In the genomic region with DNA sequence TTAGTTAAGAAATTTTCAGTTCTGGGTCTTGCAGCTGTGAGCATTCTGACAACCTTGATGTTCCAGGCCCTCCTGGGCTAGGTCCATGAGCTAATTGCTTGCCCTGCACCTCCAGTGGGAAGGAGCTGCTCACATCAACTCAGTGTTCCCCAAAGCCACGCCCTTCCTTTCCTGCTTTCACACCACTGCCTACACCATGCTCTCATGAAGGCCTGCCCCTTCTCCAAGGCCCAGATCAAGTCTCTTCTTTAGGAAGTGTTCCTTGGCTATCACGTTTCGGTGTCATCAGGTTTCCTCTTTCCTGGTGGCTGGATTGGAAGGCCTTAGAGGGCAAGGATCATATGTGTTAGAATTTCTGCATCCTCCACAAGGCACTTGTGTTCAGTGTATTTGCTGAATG, we compare ENCODE assay signal across 17 cellular contexts. TPM values are rescaled to one million over a fixed set of nuclear protein-coding genes. Genes with fewer than 3 reads are reported as not detected.
DNase-seq lines count a peak whose midpoint lies in the region; ATAC-seq and TF ChIP-seq lines count a peak whose summit lies in the region.
"Had no signal": no experiment of that assay in that cellular context is flagged by ENCODE, and none has a peak within 500 bp of the region (broad histone marks: within the 10 kb centered on the region; RNA-seq: fewer than 3 reads in every experiment).

No MANE protein-coding gene starts in this region.

- H3K4me3 Mint-ChIP-seq in stimulated activated naive CD8-positive, alpha-beta T cell treated with anti-CD3 and anti-CD28 coated beads, Interleukin-15, Interleukin-2, amounts not matched to agents 100 ng/mL and 50 ng/mL, for 24 hours = no peak overlapping the region
- H3K4me3 Mint-ChIP-seq in activated CD4-positive, alpha-beta memory T cell treated with anti-CD3 and anti-CD28 coated beads for 36 hours = no peak overlapping the region

- peaks cover 41% of the 10 kb centered on the region for H3K4me1 Mint-ChIP-seq in stimulated activated naive CD8-positive, alpha-beta T cell treated with anti-CD3 and anti-CD28 coated beads, Interleukin-15, Interleukin-2, amounts not matched to agents 100 ng/mL and 50 ng/mL, for 24 hours (ENCODE audit: low read depth)
- peaks cover 40% of the 10 kb centered on the region for H3K4me1 Mint-ChIP-seq in activated CD4-positive, alpha-beta memory T cell treated with anti-CD3 and anti-CD28 coated beads for 36 hours (ENCODE audit: low read depth)

- CTCF ChIA-PET in activated CD4-positive, alpha-beta memory T cell treated with anti-CD3 and anti-CD28 coated beads for 36 hours (lab: Charles Lee) = no interaction called here

- no peak overlapping the region for H3K4me3 ChIP-seq in right lobe of liver
- H3K4me3 ChIP-seq: esophagus squamous epithelium, prostate gland had no signal

- intact Hi-C loops in activated CD4-positive, alpha-beta memory T cell treated with anti-CD3 and anti-CD28 coated beads for 36 hours (cut with micrococcal nuclease) = no loop called here
- intact Hi-C loops in right lobe of liver (cut with DNase I) = no loop called here

- H3K36me3 ChIP-seq in right lobe of liver = peaks cover 0 to 6% (median 1%) of the 10 kb centered on the region in 4 donors
- H3K36me3 ChIP-seq: prostate gland had no signal

- POLR2A ChIA-PET in activated CD4-positive, alpha-beta memory T cell treated with anti-CD3 and anti-CD28 coated beads for 36 hours (lab: Charles Lee) = interaction anchor here (1.3 kb wide), 1 partner anchor 39 kb away, joined by 5 read pairs; a partner anchor contains a TSS

- no peaks in the 10 kb centered on the region for H3K27me3 Mint-ChIP-seq in stimulated activated naive CD8-positive, alpha-beta T cell treated with anti-CD3 and anti-CD28 coated beads, Interleukin-15, Interleukin-2, amounts not matched to agents 100 ng/mL and 50 ng/mL, for 24 hours
- no peaks in the 10 kb centered on the region for H3K27me3 Mint-ChIP-seq in activated CD4-positive, alpha-beta memory T cell treated with anti-CD3 and anti-CD28 coated beads for 36 hours
- H3K27me3 Mint-ChIP-seq: IgD-negative memory B cell; stimulated activated naive B cell treated with anti-CD40 and anti-IgM and Interleukin-4, amounts not matched to agents 10 μg/mL and 1 μg/mL and 100 μg/mL, for 72 hours had no signal

- no peak for TF ChIP-seq POLR2A in right lobe of liver (IDR thresholded peaks at IDR 0.05)

- no peaks in the 10 kb centered on the region for H3K9me3 ChIP-seq in right lobe of liver
- H3K9me3 ChIP-seq: esophagus squamous epithelium, prostate gland had no signal

- H3K27me3 ChIP-seq in right lobe of liver = no peaks in the 10 kb centered on the region
- H3K27me3 ChIP-seq: esophagus squamous epithelium had no signal

- H3K4me1 ChIP-seq in right lobe of liver = peaks cover 0 to 18% (median 2%) of the 10 kb centered on the region in 4 donors
- H3K4me1 ChIP-seq: prostate gland had no signal

- no peak for ATAC-seq in stimulated activated naive CD8-positive, alpha-beta T cell treated with anti-CD3 and anti-CD28 coated beads, Interleukin-15, Interleukin-2, amounts not matched to agents 100 U/mL and 50 U/mL, for 24 hours
- ATAC-seq in right lobe of liver (peak; percentile 20 to 41 (median 25)), GM19455 (IDR thresholded peaks at IDR 0.05; ENCODE audit: unreplicated experiment) (no peak), SK-N-SH treated with all-trans-retinoic acid at 6 μM for 48 hours (no peak)
- ATAC-seq: stimulated activated naive B cell treated with anti-CD40 and anti-IgM and Interleukin-4, amounts not matched to agents 10 μg/mL and 1 μg/mL and 100 μg/mL, for 72 hours had no signal

- TF ChIP-seq CTCF in right lobe of liver (IDR thresholded peaks at IDR 0.05) = no peak

- DNase-seq in stimulated activated naive CD8-positive, alpha-beta T cell treated with anti-CD3 and anti-CD28 coated beads, Interleukin-15, Interleukin-2, amounts not matched to agents 100 U/mL and 50 U/mL, for 24 hours = no peak
- DNase-seq in activated CD4-positive, alpha-beta memory T cell treated with anti-CD3 and anti-CD28 coated beads for 36 hours = no peak
- no peak for DNase-seq in right lobe of liver
- DNase-seq in ACHN = no peak
- no peak for DNase-seq in NCI-H748 treated with DMSO at 0.1 percent for 48 hours (lab: John Stamatoyannopoulos, UW)
- DNase-seq: AML-193; cerebellar nuclear complex; esophagus squamous epithelium; HCEC 1CT; NCI-H187 treated with DMSO at 0.1 percent for 48 hours; stimulated activated CD4-positive, alpha-beta T cell treated with anti-CD3 and anti-CD28 coated beads, Interleukin-2, amount 100 ng/mL, for 24 hours; stimulated activated naive B cell treated with anti-CD40 and anti-IgM and Interleukin-4, amounts not matched to agents 10 μg/mL and 1 μg/mL and 100 μg/mL, for 72 hours had no signal

- no peaks in the 10 kb centered on the region for H3K9me3 Mint-ChIP-seq in stimulated activated naive CD8-positive, alpha-beta T cell treated with anti-CD3 and anti-CD28 coated beads, Interleukin-15, Interleukin-2, amounts not matched to agents 100 ng/mL and 50 ng/mL, for 24 hours
- H3K9me3 Mint-ChIP-seq in activated CD4-positive, alpha-beta memory T cell treated with anti-CD3 and anti-CD28 coated beads for 36 hours = no peaks in the 10 kb centered on the region
- H3K9me3 Mint-ChIP-seq: IgD-negative memory B cell had no signal

- WGBS in right lobe of liver (ENCODE audit: insufficient coverage, low coverage, low lambda C conversion rate, missing lambda C conversion rate) = 84% methylated on average over 3 of the region's 3 CpGs

- H3K36me3 Mint-ChIP-seq in stimulated activated naive CD8-positive, alpha-beta T cell treated with anti-CD3 and anti-CD28 coated beads, Interleukin-15, Interleukin-2, amounts not matched to agents 100 ng/mL and 50 ng/mL, for 24 hours (ENCODE audit: low read depth) = peaks cover 14% of the 10 kb centered on the region
- peaks cover 3% of the 10 kb centered on the region for H3K36me3 Mint-ChIP-seq in activated CD4-positive, alpha-beta memory T cell treated with anti-CD3 and anti-CD28 coated beads for 36 hours

- in situ Hi-C loops in ACHN (cut with HindIII; ENCODE audit: low pct_ligation_motif_present, low pct_unique_long_range_greater_than_20kb, low sequenced_read_pairs) = no loop called here

- no peak overlapping the region for H3K27ac ChIP-seq in right lobe of liver
- H3K27ac ChIP-seq: prostate gland had no signal

- peak overlapping the region; percentile 9 for H3K27ac Mint-ChIP-seq in stimulated activated naive CD8-positive, alpha-beta T cell treated with anti-CD3 and anti-CD28 coated beads, Interleukin-15, Interleukin-2, amounts not matched to agents 100 ng/mL and 50 ng/mL, for 24 hours
- peak overlapping the region; percentile 26 for H3K27ac Mint-ChIP-seq in activated CD4-positive, alpha-beta memory T cell treated with anti-CD3 and anti-CD28 coated beads for 36 hours

TF ChIP-seq in SK-N-SH treated with all-trans-retinoic acid at 6 μM for 48 hours, 23 proteins besides CTCF, POLR2A, EP300 and RAD21:
- TF ChIP-seq SNAI2 (CRISPR knock-in tag; IDR thresholded peaks at IDR 0.05) (no peak), ISL1 (CRISPR knock-in tag; IDR thresholded peaks at IDR 0.05) (no peak), ZNF8 (CRISPR knock-in tag; IDR thresholded peaks at IDR 0.05) (no peak), ZC3H10 (CRISPR knock-in tag; IDR thresholded peaks at IDR 0.05) (no peak), TOX (CRISPR knock-in tag; IDR thresholded peaks at IDR 0.05; ENCODE audit: borderline replicate concordance) (no peak), ESRRG (CRISPR knock-in tag; IDR thresholded peaks at IDR 0.05) (no peak), ZFP30 (CRISPR knock-in tag; IDR thresholded peaks at IDR 0.05) (no peak), OSR1 (CRISPR knock-in tag; IDR thresholded peaks at IDR 0.05) (no peak)
- TF ChIP-seq, protein P1, sequence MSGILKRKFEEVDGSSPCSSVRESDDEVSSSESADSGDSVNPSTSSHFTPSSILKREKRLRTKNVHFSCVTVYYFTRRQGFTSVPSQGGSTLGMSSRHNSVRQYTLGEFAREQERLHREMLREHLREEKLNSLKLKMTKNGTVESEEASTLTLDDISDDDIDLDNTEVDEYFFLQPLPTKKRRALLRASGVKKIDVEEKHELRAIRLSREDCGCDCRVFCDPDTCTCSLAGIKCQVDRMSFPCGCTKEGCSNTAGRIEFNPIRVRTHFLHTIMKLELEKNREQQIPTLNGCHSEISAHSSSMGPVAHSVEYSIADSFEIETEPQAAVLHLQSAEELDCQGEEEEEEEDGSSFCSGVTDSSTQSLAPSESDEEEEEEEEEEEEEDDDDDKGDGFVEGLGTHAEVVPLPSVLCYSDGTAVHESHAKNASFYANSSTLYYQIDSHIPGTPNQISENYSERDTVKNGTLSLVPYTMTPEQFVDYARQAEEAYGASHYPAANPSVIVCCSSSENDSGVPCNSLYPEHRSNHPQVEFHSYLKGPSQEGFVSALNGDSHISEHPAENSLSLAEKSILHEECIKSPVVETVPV (CRISPR knock-in tag; IDR thresholded peaks at IDR 0.05) = no peak
- TF ChIP-seq, protein P2, sequence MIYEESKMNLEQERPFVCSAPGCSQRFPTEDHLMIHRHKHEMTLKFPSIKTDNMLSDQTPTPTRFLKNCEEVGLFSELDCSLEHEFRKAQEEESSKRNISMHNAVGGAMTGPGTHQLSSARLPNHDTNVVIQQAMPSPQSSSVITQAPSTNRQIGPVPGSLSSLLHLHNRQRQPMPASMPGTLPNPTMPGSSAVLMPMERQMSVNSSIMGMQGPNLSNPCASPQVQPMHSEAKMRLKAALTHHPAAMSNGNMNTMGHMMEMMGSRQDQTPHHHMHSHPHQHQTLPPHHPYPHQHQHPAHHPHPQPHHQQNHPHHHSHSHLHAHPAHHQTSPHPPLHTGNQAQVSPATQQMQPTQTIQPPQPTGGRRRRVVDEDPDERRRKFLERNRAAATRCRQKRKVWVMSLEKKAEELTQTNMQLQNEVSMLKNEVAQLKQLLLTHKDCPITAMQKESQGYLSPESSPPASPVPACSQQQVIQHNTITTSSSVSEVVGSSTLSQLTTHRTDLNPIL (CRISPR knock-in tag; IDR thresholded peaks at IDR 0.05; ENCODE audit: low read depth) = no peak
TF ChIP-seq in SK-N-SH treated with all-trans-retinoic acid at 6 μM for 48 hours: peak in this region for 0.

RNA-seq across cellular contexts. Expression of a gene that starts 18.8 kb away (rescaled TPM):
- 10 to 100 TPM; 19.3 to 22.2 TPM for total RNA-seq in activated CD4-positive, alpha-beta memory T cell treated with anti-CD3 and anti-CD28 coated beads for 36 hours
- 10 to 100 TPM; 28.3 to 42.6 (median 32.8) TPM for total RNA-seq in right lobe of liver

RNA-seq across cellular contexts. Expression of a gene that starts 19.0 kb away (rescaled TPM):
- total RNA-seq in activated CD4-positive, alpha-beta memory T cell treated with anti-CD3 and anti-CD28 coated beads for 36 hours = 10 to 100 TPM; 86.6 to 87.1 TPM
- 10 to 100 TPM; 39.8 to 80.3 (median 45.0) TPM for total RNA-seq in right lobe of liver

RNA-seq across cellular contexts. Expression of a gene that starts 38.4 kb away (rescaled TPM):
- total RNA-seq in activated CD4-positive, alpha-beta memory T cell treated with anti-CD3 and anti-CD28 coated beads for 36 hours = 100 to 1,000 TPM; 173 to 181 TPM
- 10 to 100 TPM; 52.8 to 83.9 (median 65.4) TPM for total RNA-seq in right lobe of liver

RNA-seq across cellular contexts. Expression of a gene that starts 58.3 kb away (rescaled TPM):
- 100 to 1,000 TPM; 165 to 175 TPM for total RNA-seq in activated CD4-positive, alpha-beta memory T cell treated with anti-CD3 and anti-CD28 coated beads for 36 hours
- total RNA-seq in right lobe of liver = 10 to 100 TPM; 43.6 to 52.5 (median 46.8) TPM

Comparison
In these comparisons a context has a peak if more than half of its experiments do, and no peak if none do; other contexts are left out.
1. ATAC-seq: peak in right lobe of liver (4 of 4); none in stimulated activated naive CD8-positive, alpha-beta T cell treated with anti-CD3 and anti-CD28 coated beads, Interleukin-15, Interleukin-2, amounts not matched to agents 100 U/mL and 50 U/mL, for 24 hours (single experiment), GM19455 (single experiment) and SK-N-SH treated with all-trans-retinoic acid at 6 μM for 48 hours (single experiment).